Comparison of ENCODE assay signal across 24 cellular contexts in genomic region chr18:78713726-78714125, GRCh38.
"Had no signal": no experiment of that assay in that cellular context is flagged by ENCODE, and none has a peak within 500 bp of the region (broad histone marks: within the 10 kb centered on the region; RNA-seq: fewer than 3 reads in every experiment).

No MANE protein-coding gene starts in this region.

- DNase-seq: activated CD4-positive, alpha-beta memory T cell treated with anti-CD3 and anti-CD28 coated beads, Interleukin-2, amount 10 ng/mL, durations not matched to agents 7 days and 5 days; activated CD4-positive, alpha-beta T cell treated with anti-CD3 and anti-CD28 coated beads for 1 hour; activated CD4-positive, alpha-beta T cell treated with anti-CD3 and anti-CD28 coated beads for 48 hours; activated CD4-positive, CD25-positive, alpha-beta regulatory T cell; activated CD8-positive, alpha-beta memory T cell treated with anti-CD3 and anti-CD28 coated beads for 24 hours; activated CD8-positive, alpha-beta memory T cell treated with anti-CD3 and anti-CD28 coated beads, Interleukin-2, amount 10 ng/mL, durations not matched to agents 7 days and 5 days; activated CD8-positive, alpha-beta memory T cell treated with anti-CD3 and anti-CD28 coated beads, Interleukin-2, amount 50 U/mL, for 48 hours; activated gamma-delta T cell; activated naive CD4-positive, alpha-beta T cell treated with Interleukin-2 at 50 U/mL for 16 hours; activated naive CD8-positive, alpha-beta T cell treated with anti-CD3 and anti-CD28 coated beads, Interleukin-2, amount 10 ng/mL, durations not matched to agents 7 days and 5 days; activated T-cell treated with anti-CD3 and anti-CD28 coated beads, Interleukin-2, amount 50 U/mL, for 48 hours; amygdala; colonic mucosa; NCI-H1105; NCI-H1694; NCI-H1930; NCI-H2081 treated with DMSO at 0.1 percent for 48 hours; NCI-H345; NCI-H524 treated with DMSO at 0.1 percent for 48 hours; NCI-H82; SHP77; T1000; WERI-Rb-1 had no signal

- ATAC-seq: activated CD8-positive, alpha-beta memory T cell treated with anti-CD3 and anti-CD28 coated beads, Interleukin-2, amount 10 ng/mL, durations not matched to agents 7 days and 5 days; Panc1 had no signal
